ENCODE assay signal across 9 cellular contexts in the genomic region with DNA sequence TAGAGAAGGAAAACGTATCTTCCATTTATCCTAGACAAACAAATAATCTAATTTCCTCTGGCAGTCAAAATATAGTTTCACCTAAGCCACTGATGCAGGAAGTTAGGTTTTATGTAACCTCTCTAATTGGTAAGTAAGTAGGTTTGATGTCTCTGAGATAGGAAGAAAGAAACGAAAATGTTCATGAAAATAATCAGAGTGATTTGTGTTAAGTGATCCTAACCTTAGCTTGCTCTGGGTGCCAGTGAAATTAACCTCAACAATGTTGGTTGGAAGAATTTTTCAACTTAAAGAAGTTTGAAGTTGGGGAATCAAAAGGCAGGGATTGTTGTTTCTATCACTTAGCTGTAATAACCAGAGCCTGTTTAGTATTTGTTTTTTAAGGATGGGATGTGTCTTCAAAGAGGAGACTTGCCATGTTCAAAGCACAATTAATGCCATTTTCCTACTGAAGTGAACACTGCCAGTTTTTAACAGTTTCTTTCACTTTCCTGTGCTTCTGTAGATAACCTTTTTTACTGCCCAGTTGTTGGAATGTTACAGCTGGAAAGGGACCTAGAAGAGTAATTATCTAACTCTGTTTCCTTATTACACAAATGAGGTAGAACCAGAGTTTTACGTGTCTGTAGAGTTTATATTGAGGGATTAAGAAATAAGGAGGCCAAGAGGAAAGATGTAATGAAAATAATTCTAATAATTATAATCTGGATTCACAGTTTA. TPM values are rescaled to one million over a fixed set of nuclear protein-coding genes. Genes with fewer than 3 reads are reported as not detected.
DNase-seq lines count a peak whose midpoint lies in the region; ATAC-seq, FAIRE-seq and TF ChIP-seq lines count a peak whose summit lies in the region.
"Had no signal": no experiment of that assay in that cellular context is flagged by ENCODE, and none has a peak within 500 bp of the region (broad histone marks: within the 10 kb centered on the region; RNA-seq: fewer than 3 reads in every experiment).

No MANE protein-coding gene starts in this region.

- peaks cover 90% of the 10 kb centered on the region for H3K4me1 ChIP-seq in CD4-positive, alpha-beta memory T cell (ENCODE audit: insufficient read depth, low read length)
- H3K4me1 ChIP-seq in PC-9 (replicated peaks; ENCODE audit: insufficient read depth) (no peaks in the 10 kb centered on the region), endocrine pancreas (ENCODE audit: control insufficient read depth, insufficient read depth, low read length) (peaks cover 4% of the 10 kb centered on the region), pancreas (peaks cover 29 to 38% (median 37%) of the 10 kb centered on the region in 3 donors)

- no peaks in the 10 kb centered on the region for H3K9me3 ChIP-seq in CD4-positive, alpha-beta memory T cell (ENCODE audit: control insufficient read depth in 1 of 2, low read length in 2 of 2)
- no peaks in the 10 kb centered on the region for H3K9me3 ChIP-seq in PC-9 (ENCODE audit: insufficient read depth, low read depth)
- no peaks in the 10 kb centered on the region for H3K9me3 ChIP-seq in endocrine pancreas (ENCODE audit: control insufficient read depth, low read length)
- H3K9me3 ChIP-seq in pancreas = no peaks in the 10 kb centered on the region

- peak overlapping the region; percentile 87 to 96 (median 94) for H3K27ac Mint-ChIP-seq in CD4-positive, alpha-beta memory T cell

- H3K27ac ChIP-seq in CD4-positive, alpha-beta memory T cell (ENCODE audit: low read depth, low read length) = peak overlapping the region; percentile 69
- H3K27ac ChIP-seq in PC-9 (0 out of 2 replicates have a peak overlapping the region, but pooled peaks have one; percentile 3), pancreas (peak overlapping the region in 3 of 4 donors; percentile 16 to 53 (median 39))

- H3K4me3 Mint-ChIP-seq in CD4-positive, alpha-beta memory T cell = peak overlapping the region; percentile 66 to 86 (median 82)

- H3K79me2 ChIP-seq in PC-9 (ENCODE audit: low read depth) = peaks cover 50% of the 10 kb centered on the region; the same call in 1 of the 2 replicates

- 0 out of 2 replicates have a peak, but pooled peaks cover 14% of the 10 kb centered on the region for H4K20me1 ChIP-seq in PC-9 (ENCODE audit: insufficient read depth)

- peaks cover 48 to 87% (median 64%) of the 10 kb centered on the region in 4 donors for H3K4me1 Mint-ChIP-seq in CD4-positive, alpha-beta memory T cell

- H3F3A ChIP-seq in PC-9 (ENCODE audit: insufficient read depth, low read depth) = no peaks in the 10 kb centered on the region

- POLR2A ChIA-PET in CD4-positive, alpha-beta memory T cell (lab: Charles Lee; ENCODE audit: partially characterized antibody) = interaction anchor here (0.8 to 4.2 kb wide), 7 partner anchors 10 to 136 kb away, joined by 3 to 120 read pairs (median 7); partner anchors contain the start of genes AP4B1, DCLRE1B, HIPK1 and RSBN1
- POLR2A ChIA-PET in PC-9 (lab: Charles Lee; ENCODE audit: unreplicated experiment) = no interaction called here

- no peaks in the 10 kb centered on the region for H3K27me3 ChIP-seq in CD4-positive, alpha-beta memory T cell (ENCODE audit: insufficient read depth, low read length)
- H3K27me3 ChIP-seq in PC-9 (ENCODE audit: insufficient read depth, low read depth) (no peaks in the 10 kb centered on the region), endocrine pancreas (ENCODE audit: control insufficient read depth, insufficient read depth, low read length) (no peaks in the 10 kb centered on the region), pancreas (no peaks in the 10 kb centered on the region)

- peak overlapping the region; percentile 9 to 54 for H3K4me3 ChIP-seq in CD4-positive, alpha-beta memory T cell (ENCODE audit: low read length in 2 of 2)
- H3K4me3 ChIP-seq in PC-9 (no peak overlapping the region), endocrine pancreas (ENCODE audit: control insufficient read depth, insufficient read depth, low read length) (peak overlapping the region; percentile 37), pancreas (no peak overlapping the region)

- H3K9me3 Mint-ChIP-seq in CD4-positive, alpha-beta memory T cell = no peaks in the 10 kb centered on the region

- no peaks in the 10 kb centered on the region for H3K27me3 Mint-ChIP-seq in CD4-positive, alpha-beta memory T cell

- ATAC-seq in pancreas = peak in 2 of 4 donors; percentile 19 to 36
- no peak for ATAC-seq in HG03354 (IDR thresholded peaks at IDR 0.05; ENCODE audit: poor library complexity, severe bottlenecking, unreplicated experiment)

- DNase-seq in CD4-positive, alpha-beta memory T cell = peak in 4 of 5 donors; percentile 39 to 48 (median 48)
- DNase-seq in PC-9 = no peak
- DNase-seq in pancreas = no peak
- DNase-seq in SW 1271 (lab: John Stamatoyannopoulos, UW) = no peak
- DNase-seq in urothelium cell line (ENCODE audit: low spot score) = no peak
- DNase-seq in DMS153 treated with DMSO at 0.1 percent for 48 hours (lab: John Stamatoyannopoulos, UW; ENCODE audit: unreplicated experiment) = no peak
- DNase-seq: NCI-H1436 treated with DMSO at 0.1 percent for 48 hours had no signal

- H3K4me2 ChIP-seq in PC-9 = no peak overlapping the region

- TF ChIP-seq CTCF in PC-9 (conservative IDR thresholded peaks at IDR 0.05) = no peak
- TF ChIP-seq CTCF in pancreas (IDR thresholded peaks at IDR 0.05) = no peak

- H3K9ac ChIP-seq in endocrine pancreas (ENCODE audit: control insufficient read depth, insufficient read depth, low read length) = no peak overlapping the region

- H3K36me3 ChIP-seq in CD4-positive, alpha-beta memory T cell (ENCODE audit: insufficient read depth, low read length) = peaks cover 4% of the 10 kb centered on the region
- H3K36me3 ChIP-seq in PC-9 (ENCODE audit: low read depth) (peaks cover 16% of the 10 kb centered on the region; the same call in 1 of the 2 replicates), endocrine pancreas (ENCODE audit: control insufficient read depth, insufficient read depth, low read length) (peaks cover 3% of the 10 kb centered on the region), pancreas (no peaks in the 10 kb centered on the region)

- no peak overlapping the region for H2AFZ ChIP-seq in PC-9

- WGBS in pancreas, 2 donors = 9 to 14% methylated on average over 3 of the region's 3 CpGs

- FAIRE-seq in pancreas (lab: Jason Lieb, UNC) (no peak), urothelium cell line (lab: Jason Lieb, UNC) (no peak)

- CTCF ChIA-PET in CD4-positive, alpha-beta memory T cell (lab: Charles Lee; ENCODE audit: partially characterized antibody) = interaction anchor here (1.0 to 6.1 kb wide), 9 partner anchors 9 to 180 kb away, joined by 3 to 98 read pairs (median 7); partner anchors contain the start of genes AP4B1, DCLRE1B, HIPK1 and RSBN1
- CTCF ChIA-PET in PC-9 (lab: Charles Lee) = no interaction called here

- no peaks in the 10 kb centered on the region for H3K9me2 ChIP-seq in PC-9 (ENCODE audit: insufficient read depth)

- H3K36me3 Mint-ChIP-seq in CD4-positive, alpha-beta memory T cell = peaks cover 17 to 39% of the 10 kb centered on the region in 2 donors

- no TSS peak for BruUV-seq in PC-9 (replicated peaks; lab: Mats Ljungman, UMichigan)

- intact Hi-C loops in CD4-positive, alpha-beta memory T cell (cut with micrococcal nuclease) = loop anchor here (1.0 kb wide), 1 partner anchor 16 kb away; no protein-coding TSS in a partner anchor
- intact Hi-C loops in PC-9 (cut with micrococcal nuclease; ENCODE audit: unreplicated experiment) = no loop called here
- intact Hi-C loops in pancreas (cut with DNase I) = no loop called here

RNA-seq across cellular contexts. Expression of gene HIPK1, which starts 18.4 kb away (rescaled TPM):
- total RNA-seq in CD4-positive, alpha-beta memory T cell = 100 to 1,000 TPM; 107 to 110 TPM
- polyA plus RNA-seq in CD4-positive, alpha-beta memory T cell = 10 to 100 TPM in 1 of 2 donors, 1 to 10 TPM in 1; 4.4 to 17.1 TPM
- total RNA-seq in PC-9 (2021) (20.0 and 26.3 TPM in 2 replicates), pancreas (10 to 100 TPM; 27.9 to 42.1 (median 30.4) TPM)
- 10 to 100 TPM in 1 of 2 donors, 1 to 10 TPM in 1; 6.8 to 16.5 TPM for polyA plus RNA-seq in pancreas

RNA-seq across cellular contexts. Expression of gene OLFML3, which starts 31.7 kb away (rescaled TPM):
- under 1 TPM; 0.42 to 0.70 TPM for total RNA-seq in CD4-positive, alpha-beta memory T cell
- not detected for polyA plus RNA-seq in CD4-positive, alpha-beta memory T cell
- 0.45 and 0.52 TPM in 2 replicates for total RNA-seq in PC-9 (2021)
- total RNA-seq in pancreas = 10 to 100 TPM in 3 of 6 donors, 1 to 10 TPM in 3; 3.7 to 39.2 (median 11.0) TPM
- 10 to 100 TPM in 1 of 2 donors, 1 to 10 TPM in 1; 9.1 to 11.3 TPM for polyA plus RNA-seq in pancreas

RNA-seq across cellular contexts. Expression of gene DCLRE1B, which starts 42.4 kb away (rescaled TPM):
- total RNA-seq in CD4-positive, alpha-beta memory T cell = 1 to 10 TPM; 5.1 to 5.4 TPM
- 1 to 10 TPM; 2.8 to 5.3 TPM for polyA plus RNA-seq in CD4-positive, alpha-beta memory T cell
- total RNA-seq in PC-9 (2021) (10.1 and 11.2 TPM in 2 replicates), pancreas (1 to 10 TPM in 5 of 6 donors, under 1 TPM in 1; 0.71 to 2.7 (median 1.5) TPM)
- 1 to 10 TPM in 1 of 2 donors, under 1 TPM in 1; 0.68 to 1.2 TPM for polyA plus RNA-seq in pancreas

RNA-seq across cellular contexts. Expression of gene AP4B1, which starts 42.9 kb away (rescaled TPM):
- total RNA-seq in CD4-positive, alpha-beta memory T cell = 10 to 100 TPM; 74.5 to 75.5 TPM
- polyA plus RNA-seq in CD4-positive, alpha-beta memory T cell = 10 to 100 TPM in 1 of 2 donors, 1 to 10 TPM in 1; 8.9 to 12.9 TPM
- total RNA-seq in PC-9 (2021) = 10.0 and 11.7 TPM in 2 replicates
- 10 to 100 TPM in 5 of 6 donors, 1 to 10 TPM in 1; 8.2 to 16.4 (median 11.8) TPM for total RNA-seq in pancreas
- polyA plus RNA-seq in pancreas = 10 to 100 TPM; 17.4 to 37.5 TPM

Comparison
In these comparisons a context has a peak if more than half of its experiments do, and no peak if none do; other contexts are left out.
1. DNase-seq: peak in CD4-positive, alpha-beta memory T cell (4 of 5); none in PC-9 (0 of 2), pancreas (0 of 6), SW 1271 (0 of 2), urothelium cell line (single experiment) and DMS153 treated with DMSO at 0.1 percent for 48 hours (single experiment).
2. H3K27ac ChIP-seq: peak in every context shown above with its lines; median percentile 69 in CD4-positive, alpha-beta memory T cell; 39 in pancreas; 3 in PC-9.
3. H3K4me3 ChIP-seq: peak in CD4-positive, alpha-beta memory T cell (2 of 2) and endocrine pancreas (single experiment); none in PC-9 (single experiment) and pancreas (0 of 4).